Comparison of ENCODE assay signal across 21 cellular contexts in the genomic region with DNA sequence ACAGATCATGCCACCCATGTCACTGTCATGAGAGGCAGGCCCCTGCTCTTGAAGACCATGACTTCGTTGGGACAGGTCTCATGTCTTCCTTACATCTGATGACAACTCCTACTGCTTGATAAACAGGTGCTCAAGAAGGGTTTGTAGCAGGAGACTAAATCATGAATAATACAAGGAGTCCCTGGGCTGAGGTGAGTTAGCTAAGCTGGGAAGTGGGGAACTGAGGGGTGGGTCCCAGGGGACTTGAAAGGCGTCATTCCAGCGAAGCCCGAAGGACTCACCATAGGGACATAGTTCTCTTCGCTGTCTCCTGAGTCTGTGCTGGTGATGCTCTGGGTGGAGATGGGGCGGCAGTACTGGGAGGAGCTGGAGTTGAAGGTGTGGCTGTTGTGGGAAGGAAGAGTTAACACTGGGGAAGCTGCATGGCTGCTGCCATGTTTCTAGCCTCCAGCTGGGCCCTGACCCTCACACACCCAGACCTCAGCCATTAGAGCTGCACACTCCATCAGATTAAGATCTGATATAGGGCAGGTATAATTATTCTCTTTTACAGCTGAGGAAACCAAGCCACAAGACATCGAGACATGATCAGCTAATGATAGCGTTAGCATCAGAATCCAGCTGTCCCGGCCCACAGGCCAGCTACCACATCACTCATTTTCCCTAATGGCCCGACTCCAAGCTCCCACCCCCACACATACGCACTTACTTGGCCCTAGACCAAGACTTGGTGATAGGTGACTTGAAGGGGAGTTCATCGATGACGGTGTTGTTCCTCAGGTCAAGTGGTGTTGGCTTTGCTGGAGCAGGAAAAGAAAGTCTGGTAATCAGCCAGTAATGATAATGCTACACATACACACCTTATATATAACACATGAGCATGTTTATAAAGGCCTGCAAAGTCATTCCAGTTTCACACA. TPM values are rescaled to one million over a fixed set of nuclear protein-coding genes. Genes with fewer than 3 reads are reported as not detected.
DNase-seq lines count a peak whose midpoint lies in the region; ATAC-seq and TF ChIP-seq lines count a peak whose summit lies in the region.
"Had no signal": no experiment of that assay in that cellular context is flagged by ENCODE, and none has a peak within 500 bp of the region (broad histone marks: within the 10 kb centered on the region; RNA-seq: fewer than 3 reads in every experiment).

No MANE protein-coding gene starts in this region.

- H3K9me3 Mint-ChIP-seq in activated CD8-positive, alpha-beta memory T cell treated with anti-CD3 and anti-CD28 coated beads, Interleukin-2, amount 10 ng/mL, durations not matched to agents 7 days and 5 days (ENCODE audit: low read depth) = no peaks in the 10 kb centered on the region
- H3K9me3 Mint-ChIP-seq in endothelial cell (ENCODE audit: unreplicated experiment) = no peaks in the 10 kb centered on the region
- no peaks in the 10 kb centered on the region for H3K9me3 Mint-ChIP-seq in stimulated activated effector memory CD8-positive, alpha-beta T cell treated with anti-CD3 and anti-CD28 coated beads, Interleukin-12 subunit alpha, Interleukin-12 subunit beta, amount 100 ng/mL, for 72 hours
- H3K9me3 Mint-ChIP-seq: activated naive CD8-positive, alpha-beta T cell treated with anti-CD3 and anti-CD28 coated beads for 36 hours had no signal

- peaks cover 0 to 9% of the 10 kb centered on the region in 2 experiments; a peak in 1 of 4 replicates for H3K79me1 ChIP-seq in IMR-90 (ENCODE audit: low read depth in 1 of 2, low read length in 2 of 2)

- no peak overlapping the region for H3K4me3 ChIP-seq in IMR-90 (ENCODE audit: insufficient read depth, low read depth, low read length)

- TF ChIP-seq RAD21 in IMR-90 (IDR thresholded peaks at IDR 0.05; ENCODE audit: low read length) = no peak

- H3K9me3 ChIP-seq in IMR-90 (ENCODE audit: control insufficient read depth, insufficient read depth, low read length) = no peaks in the 10 kb centered on the region
- H3K9me3 ChIP-seq: BE2C had no signal

- H2BK5ac ChIP-seq in IMR-90 (ENCODE audit: low read depth, low read length, poor library complexity, severe bottlenecking) = no peak overlapping the region

- WGBS in IMR-90 (ENCODE audit: extremely low coverage in 2 of 2, insufficient read length in 1 of 2), 2 experiments = 100% methylated on average over 2 of the region's 13 CpGs; no CpG with 5 or more reads in 1 of the 2 experiments

- no peak overlapping the region for H2BK20ac ChIP-seq in IMR-90 (ENCODE audit: low read depth, low read length)

- peaks cover 3% of the 10 kb centered on the region; the same call in 1 of the 2 replicates for H4K20me1 ChIP-seq in IMR-90 (ENCODE audit: insufficient read depth, low read length)

- H4K91ac ChIP-seq in IMR-90 (ENCODE audit: insufficient read depth, low read depth, low read length) = no peak overlapping the region

- H3K9ac ChIP-seq in IMR-90 (ENCODE audit: low read depth, low read length) = no peak overlapping the region

- no peak overlapping the region for H3K27ac Mint-ChIP-seq in activated CD8-positive, alpha-beta memory T cell treated with anti-CD3 and anti-CD28 coated beads, Interleukin-2, amount 10 ng/mL, durations not matched to agents 7 days and 5 days
- H3K27ac Mint-ChIP-seq in endothelial cell (ENCODE audit: unreplicated experiment) = peak overlapping the region; percentile 70
- peak overlapping the region; percentile 78 for H3K27ac Mint-ChIP-seq in stimulated activated effector memory CD8-positive, alpha-beta T cell treated with anti-CD3 and anti-CD28 coated beads, Interleukin-12 subunit alpha, Interleukin-12 subunit beta, amount 100 ng/mL, for 72 hours
- H3K27ac Mint-ChIP-seq: activated naive CD8-positive, alpha-beta T cell treated with anti-CD3 and anti-CD28 coated beads for 36 hours had no signal

- no peak overlapping the region for H3K4me3 Mint-ChIP-seq in activated CD8-positive, alpha-beta memory T cell treated with anti-CD3 and anti-CD28 coated beads, Interleukin-2, amount 10 ng/mL, durations not matched to agents 7 days and 5 days
- peak overlapping the region; percentile 58 for H3K4me3 Mint-ChIP-seq in endothelial cell (ENCODE audit: unreplicated experiment)
- no peak overlapping the region for H3K4me3 Mint-ChIP-seq in stimulated activated effector memory CD8-positive, alpha-beta T cell treated with anti-CD3 and anti-CD28 coated beads, Interleukin-12 subunit alpha, Interleukin-12 subunit beta, amount 100 ng/mL, for 72 hours
- H3K4me3 Mint-ChIP-seq: activated naive CD8-positive, alpha-beta T cell treated with anti-CD3 and anti-CD28 coated beads for 36 hours had no signal

- peak; percentile 43 for DNase-seq in activated CD8-positive, alpha-beta memory T cell treated with anti-CD3 and anti-CD28 coated beads for 24 hours
- no peak for DNase-seq in activated CD8-positive, alpha-beta memory T cell treated with anti-CD3 and anti-CD28 coated beads, Interleukin-2, amount 10 ng/mL, durations not matched to agents 7 days and 5 days
- DNase-seq in IMR-90 (no peak), endothelial cell (ENCODE audit: low spot score) (no peak), NK-92 (lab: John Stamatoyannopoulos, UW; ENCODE audit: unreplicated experiment) (no peak), NCI-H2029 (lab: John Stamatoyannopoulos, UW) (no peak)
- DNase-seq in stimulated activated effector memory CD8-positive, alpha-beta T cell treated with anti-CD3 and anti-CD28 coated beads, Interleukin-12 subunit alpha, Interleukin-12 subunit beta, amount 100 ng/mL, for 72 hours (ENCODE audit: low spot score in 2 of 2) = no peak
- DNase-seq: activated naive CD8-positive, alpha-beta T cell treated with anti-CD3 and anti-CD28 coated beads for 36 hours; BE2C; caudate nucleus; COR-L47; kidney glomerular epithelial cell; NCI-H1048; NCI-H187 treated with DMSO at 0.1 percent for 48 hours; NCI-H226; NCI-H774; T-helper 9 cell had no signal

- no peak for ATAC-seq in activated CD8-positive, alpha-beta memory T cell treated with anti-CD3 and anti-CD28 coated beads, Interleukin-2, amount 10 ng/mL, durations not matched to agents 7 days and 5 days
- no peak for ATAC-seq in IMR-90 (ENCODE audit: low read depth)
- ATAC-seq in stimulated activated effector memory CD8-positive, alpha-beta T cell treated with anti-CD3 and anti-CD28 coated beads, Interleukin-12 subunit alpha, Interleukin-12 subunit beta, amount 100 ng/mL, for 72 hours = no peak
- no peak for ATAC-seq in GM21717 (IDR thresholded peaks at IDR 0.05; ENCODE audit: unreplicated experiment)
- ATAC-seq: HCT116 had no signal

- peaks cover 35% of the 10 kb centered on the region for H3K36me3 Mint-ChIP-seq in activated CD8-positive, alpha-beta memory T cell treated with anti-CD3 and anti-CD28 coated beads, Interleukin-2, amount 10 ng/mL, durations not matched to agents 7 days and 5 days
- H3K36me3 Mint-ChIP-seq in endothelial cell (ENCODE audit: low read depth, unreplicated experiment) = peaks cover 71% of the 10 kb centered on the region
- no peaks in the 10 kb centered on the region for H3K36me3 Mint-ChIP-seq in stimulated activated effector memory CD8-positive, alpha-beta T cell treated with anti-CD3 and anti-CD28 coated beads, Interleukin-12 subunit alpha, Interleukin-12 subunit beta, amount 100 ng/mL, for 72 hours

- no TSS peak for BruUV-seq in IMR-90 (replicated peaks; lab: Mats Ljungman, UMichigan)

- H3K4me1 Mint-ChIP-seq in activated CD8-positive, alpha-beta memory T cell treated with anti-CD3 and anti-CD28 coated beads, Interleukin-2, amount 10 ng/mL, durations not matched to agents 7 days and 5 days = peaks cover 12% of the 10 kb centered on the region
- H3K4me1 Mint-ChIP-seq in endothelial cell (ENCODE audit: unreplicated experiment) = peaks cover 6% of the 10 kb centered on the region
- H3K4me1 Mint-ChIP-seq in stimulated activated effector memory CD8-positive, alpha-beta T cell treated with anti-CD3 and anti-CD28 coated beads, Interleukin-12 subunit alpha, Interleukin-12 subunit beta, amount 100 ng/mL, for 72 hours = peaks cover 15% of the 10 kb centered on the region

- no peak overlapping the region for H3K18ac ChIP-seq in IMR-90 (ENCODE audit: low read depth, low read length)

- H2AK9ac ChIP-seq in IMR-90 (replicated peaks; ENCODE audit: low read depth, low read length, poor library complexity) = peak overlapping the region; percentile 70

- in situ Hi-C loops in IMR-90 (cut with MboI; ENCODE audit: low sequenced_read_pairs) = loop anchor here (10.0 kb wide), 1 partner anchor 343 kb away; no protein-coding TSS in a partner anchor

- H2BK15ac ChIP-seq in IMR-90 (ENCODE audit: low read depth, low read length) = no peak overlapping the region

- intact Hi-C loops in IMR-90 (cut with micrococcal nuclease) = no loop called here

- dilution Hi-C loops in IMR-90 (cut with HindIII; ENCODE audit: low sequenced_read_pairs, unreplicated experiment) = no loop called here

- POLR2A ChIA-PET in IMR-90 (lab: Charles Lee; ENCODE audit: unreplicated experiment) = no interaction called here

- CTCF ChIA-PET in activated CD8-positive, alpha-beta memory T cell treated with anti-CD3 and anti-CD28 coated beads, Interleukin-2, amount 10 ng/mL, durations not matched to agents 7 days and 5 days (lab: Charles Lee) = interaction anchor here (1.3 to 1.8 kb wide), 2 partner anchors 343 to 345 kb away, joined by 3 read pairs; no protein-coding TSS in a partner anchor
- CTCF ChIA-PET in IMR-90 (lab: Yijun Ruan, JAX) = no interaction called here

- TF ChIP-seq POLR2A in IMR-90 (IDR thresholded peaks at IDR 0.05; ENCODE audit: low read depth, low read length) = no peak

- H3K27me3 Mint-ChIP-seq in activated CD8-positive, alpha-beta memory T cell treated with anti-CD3 and anti-CD28 coated beads, Interleukin-2, amount 10 ng/mL, durations not matched to agents 7 days and 5 days = no peaks in the 10 kb centered on the region
- H3K27me3 Mint-ChIP-seq in endothelial cell (ENCODE audit: unreplicated experiment) = peaks cover 34% of the 10 kb centered on the region
- H3K27me3 Mint-ChIP-seq: activated naive CD8-positive, alpha-beta T cell treated with anti-CD3 and anti-CD28 coated beads for 36 hours had no signal

- H4K5ac ChIP-seq in IMR-90 (ENCODE audit: low read depth, low read length) = no peak overlapping the region

- H3K4me1 ChIP-seq in IMR-90 (ENCODE audit: control insufficient read depth, insufficient read depth, low read length) = peaks cover under 1% of the 10 kb centered on the region; the same call in 1 of the 2 replicates

- no peaks in the 10 kb centered on the region for H3K27me3 ChIP-seq in IMR-90 (ENCODE audit: control insufficient read depth, insufficient read depth, low read length)
- H3K27me3 ChIP-seq: BE2C had no signal

- no peak overlapping the region for H3K4ac ChIP-seq in IMR-90 (ENCODE audit: low read depth, low read length)

- H2BK120ac ChIP-seq in IMR-90 (ENCODE audit: low read depth, low read length) = no peak overlapping the region

- no peak overlapping the region for H3K27ac ChIP-seq in IMR-90 (ENCODE audit: insufficient read depth, low read length)
- H3K27ac ChIP-seq: HL-60, RWPE1 had no signal

- H4K8ac ChIP-seq in IMR-90 (ENCODE audit: low read depth in 2 of 2, low read length in 2 of 2) = no peak overlapping the region

- H3K56ac ChIP-seq in IMR-90 (ENCODE audit: extremely low read depth, insufficient read depth, low read length) = no peak overlapping the region

- H2AK5ac ChIP-seq in IMR-90 (ENCODE audit: low read depth, low read length) = no peak overlapping the region

- no peak overlapping the region; the same call in 1 of the 2 replicates for H3K23ac ChIP-seq in IMR-90 (ENCODE audit: low read depth, low read length)

- peaks cover 22% of the 10 kb centered on the region; the same call in 1 of the 2 replicates for H3K9me1 ChIP-seq in IMR-90 (ENCODE audit: insufficient read depth, low read length)

- peaks cover 66% of the 10 kb centered on the region for H3K36me3 ChIP-seq in IMR-90 (ENCODE audit: control insufficient read depth, insufficient read depth, low read length)

- H3K14ac ChIP-seq in IMR-90 (replicated peaks; ENCODE audit: low read depth, low read length) = no peak overlapping the region

- H2AFZ ChIP-seq in IMR-90 (replicated peaks; ENCODE audit: low read length, poor library complexity) = no peak overlapping the region

- no peak overlapping the region for H3K4me2 ChIP-seq in IMR-90 (ENCODE audit: low read depth, low read length)

- TF ChIP-seq CTCF in IMR-90 (conservative IDR thresholded peaks at IDR 0.05; ENCODE audit: low read depth, low read length) (no peak), endothelial cell (IDR thresholded peaks at IDR 0.05; ENCODE audit: unreplicated experiment) (no peak)

RNA-seq across cellular contexts. Expression of a gene that starts 32.9 kb away (rescaled TPM):
- 10 to 100 TPM in 1 of 2 experiments, 1 to 10 TPM in 1; 8.5 to 10.6 TPM for total RNA-seq in activated CD8-positive, alpha-beta memory T cell treated with anti-CD3 and anti-CD28 coated beads, Interleukin-2, amount 10 ng/mL, durations not matched to agents 7 days and 5 days
- total RNA-seq in IMR-90 (2012; rRNA removed) = 2.2 and 2.7 TPM in 2 replicates
- polyA plus RNA-seq in IMR-90 (2012; rRNA removed) = 10.4 and 11.3 TPM in 2 replicates
- polyA plus RNA-seq in IMR-90 (2012; cell fraction: cytosol; rRNA removed) = 6.7 and 7.5 TPM in 2 replicates
- 34.8 and 58.2 TPM in 2 replicates for polyA plus RNA-seq in IMR-90 (2012; cell fraction: nucleus; rRNA removed; ENCODE audit: low replicate concordance)
- total RNA-seq in endothelial cell (ENCODE audit: unreplicated experiment) = 26.0 TPM

RNA-seq across cellular contexts. Expression of a gene that starts 33.2 kb away (rescaled TPM):
- total RNA-seq in activated CD8-positive, alpha-beta memory T cell treated with anti-CD3 and anti-CD28 coated beads, Interleukin-2, amount 10 ng/mL, durations not matched to agents 7 days and 5 days = 1 to 10 TPM; 6.4 to 7.3 TPM
- 12.2 and 12.5 TPM in 2 replicates for total RNA-seq in IMR-90 (2012; rRNA removed)
- 12.2 TPM in 2 replicates for polyA plus RNA-seq in IMR-90 (2012; rRNA removed)
- 7.1 and 14.7 TPM in 2 replicates for polyA plus RNA-seq in IMR-90 (2012; cell fraction: cytosol; rRNA removed)
- 7.7 and 13.5 TPM in 2 replicates for polyA plus RNA-seq in IMR-90 (2012; cell fraction: nucleus; rRNA removed; ENCODE audit: low replicate concordance)
- total RNA-seq in endothelial cell (ENCODE audit: unreplicated experiment) = 11.4 TPM
